Comparison of ENCODE assay signal across 9 cellular contexts in genomic region chr3:44104668-44105321, GRCh38.
DNase-seq lines count a peak whose midpoint lies in the region; ATAC-seq and TF ChIP-seq lines count a peak whose summit lies in the region.
"Had no signal": no experiment of that assay in that cellular context is flagged by ENCODE, and none has a peak within 500 bp of the region (broad histone marks: within the 10 kb centered on the region; RNA-seq: fewer than 3 reads in every experiment).

No MANE protein-coding gene starts in this region.

- H3K4me3 ChIP-seq in fibroblast of pulmonary artery (replicated peaks; ENCODE audit: low read depth, low read length) = no peak overlapping the region
- H3K4me3 ChIP-seq: BLaER1 had no signal

- peaks cover 7% of the 10 kb centered on the region for H3K4me1 Mint-ChIP-seq in stimulated activated effector memory CD8-positive, alpha-beta T cell treated with anti-CD3 and anti-CD28 coated beads, Interleukin-12 subunit alpha, Interleukin-12 subunit beta, amount 100 ng/mL, for 72 hours

- H3K27ac Mint-ChIP-seq in stimulated activated effector memory CD8-positive, alpha-beta T cell treated with anti-CD3 and anti-CD28 coated beads, Interleukin-12 subunit alpha, Interleukin-12 subunit beta, amount 100 ng/mL, for 72 hours = no peak overlapping the region

- TF ChIP-seq CTCF in fibroblast of pulmonary artery (IDR thresholded peaks at IDR 0.05; ENCODE audit: low read length, missing control alignments) = no peak

- no peaks in the 10 kb centered on the region for H3K36me3 Mint-ChIP-seq in stimulated activated effector memory CD8-positive, alpha-beta T cell treated with anti-CD3 and anti-CD28 coated beads, Interleukin-12 subunit alpha, Interleukin-12 subunit beta, amount 100 ng/mL, for 72 hours

- no peak overlapping the region for H3K4me3 Mint-ChIP-seq in stimulated activated effector memory CD8-positive, alpha-beta T cell treated with anti-CD3 and anti-CD28 coated beads, Interleukin-12 subunit alpha, Interleukin-12 subunit beta, amount 100 ng/mL, for 72 hours

- peak; percentile 97 for ATAC-seq in HG03060 (IDR thresholded peaks at IDR 0.05; ENCODE audit: low read depth, unreplicated experiment)
- peak; percentile 99 for ATAC-seq in stimulated activated effector memory CD8-positive, alpha-beta T cell treated with anti-CD3 and anti-CD28 coated beads, Interleukin-12 subunit alpha, Interleukin-12 subunit beta, amount 100 ng/mL, for 72 hours

- H3K9me3 Mint-ChIP-seq in stimulated activated effector memory CD8-positive, alpha-beta T cell treated with anti-CD3 and anti-CD28 coated beads, Interleukin-12 subunit alpha, Interleukin-12 subunit beta, amount 100 ng/mL, for 72 hours = no peaks in the 10 kb centered on the region

- DNase-seq in activated T-cell treated with anti-CD3 and anti-CD28 coated beads for 48 hours (ENCODE audit: low read depth) (peak; percentile 36), activated T-cell treated with anti-CD3 and anti-CD28 coated beads for 4 hours (no peak), SKM-1 (lab: John Stamatoyannopoulos, UW; ENCODE audit: unreplicated experiment) (peak; percentile 38), fibroblast of pulmonary artery (ENCODE audit: low read depth) (peak; percentile 9), SK-N-DZ (ENCODE audit: low spot score) (no peak), dedifferentiated amniotic fluid mesenchymal stem cell (ENCODE audit: extremely low spot score) (no peak)
- DNase-seq in stimulated activated effector memory CD8-positive, alpha-beta T cell treated with anti-CD3 and anti-CD28 coated beads, Interleukin-12 subunit alpha, Interleukin-12 subunit beta, amount 100 ng/mL, for 72 hours (ENCODE audit: low spot score in 2 of 2) = peak in 1 of 2 donors; percentile 57

Comparison
In these comparisons a context has a peak if more than half of its experiments do, and no peak if none do; other contexts are left out.
1. DNase-seq: peak in activated T-cell treated with anti-CD3 and anti-CD28 coated beads for 48 hours (single experiment), SKM-1 (single experiment) and fibroblast of pulmonary artery (single experiment); none in activated T-cell treated with anti-CD3 and anti-CD28 coated beads for 4 hours (single experiment), SK-N-DZ (single experiment) and dedifferentiated amniotic fluid mesenchymal stem cell (single experiment).